ENCODE assay signal across 8 cellular contexts in genomic region chr12:121802843-121803698, GRCh38. TPM values are rescaled to one million over a fixed set of nuclear protein-coding genes. Genes with fewer than 3 reads are reported as not detected.
DNase-seq lines count a peak whose midpoint lies in the region; ATAC-seq and TF ChIP-seq lines count a peak whose summit lies in the region.

No MANE protein-coding gene starts in this region.

- TF ChIP-seq CTCF in GM23338 (conservative IDR thresholded peaks at IDR 0.05; ENCODE audit: low read depth in 2 of 2), result no peak

- H3K4me3 ChIP-seq in GM23338 (peak overlapping the region; percentile 59), MG63 (peak overlapping the region; percentile 55)

- H3K27ac ChIP-seq in GM23338 (ENCODE audit: low read depth), result peak overlapping the region; percentile 99

- H3K9me3 ChIP-seq in MG63, result no peaks in the 10 kb centered on the region

- peak; percentile 75 for TF ChIP-seq POLR2A in Raji (IDR thresholded peaks at IDR 0.05; ENCODE audit: insufficient read depth, low read depth, low read length)

- H3F3A ChIP-seq in GM23338 (replicated peaks; ENCODE audit: low read depth), result peaks cover 13% of the 10 kb centered on the region; the same call in 1 of the 2 replicates

- H3K27me3 Mint-ChIP-seq in GM23338 (ENCODE audit: insufficient read depth, low read depth, poor library complexity), result peaks cover 29% of the 10 kb centered on the region
- H3K27me3 Mint-ChIP-seq in naive thymus-derived CD8-positive, alpha-beta T cell, result no peaks in the 10 kb centered on the region

- H3K36me3 Mint-ChIP-seq in GM23338 (ENCODE audit: low read depth), result peaks cover 48% of the 10 kb centered on the region
- peaks cover 5 to 30% (median 6%) of the 10 kb centered on the region in 3 donors for H3K36me3 Mint-ChIP-seq in naive thymus-derived CD8-positive, alpha-beta T cell

- DNase-seq in DMS79 (lab: John Stamatoyannopoulos, UW), result peak; percentile 94
- peak; percentile 93 for DNase-seq in GM23338 (ENCODE audit: low spot score)
- peak; percentile 90 for DNase-seq in MG63
- DNase-seq in activated effector memory CD4-positive, alpha-beta T cell treated with Interleukin-2 at 50 U/mL for 16 hours, result peak; percentile 83
- DNase-seq in fibroblast of peridontal ligament (ENCODE audit: extremely low read depth), result peak; percentile 96
- peak; percentile 79 to 96 (median 90) for DNase-seq in naive thymus-derived CD8-positive, alpha-beta T cell
- DNase-seq in stimulated activated naive CD4-positive, alpha-beta T cell (lab: John Stamatoyannopoulos, UW), result peak; percentile 85 to 99 (median 88)

- H2AFZ ChIP-seq in GM23338, result no peak overlapping the region

- no peaks in the 10 kb centered on the region for H3K36me3 ChIP-seq in GM23338 (ENCODE audit: insufficient read depth)
- H3K36me3 ChIP-seq in MG63, result peaks cover 32% of the 10 kb centered on the region

- peak; percentile 36 for ATAC-seq in GM23338
- peak; percentile 51 to 55 for ATAC-seq in naive thymus-derived CD8-positive, alpha-beta T cell

- H3K4me1 Mint-ChIP-seq in GM23338, result peaks cover 45% of the 10 kb centered on the region
- H3K4me1 Mint-ChIP-seq in naive thymus-derived CD8-positive, alpha-beta T cell, result peaks cover 34 to 43% (median 37%) of the 10 kb centered on the region in 4 donors

- peaks cover 31% of the 10 kb centered on the region for H3K4me1 ChIP-seq in GM23338 (ENCODE audit: insufficient read depth)

- no peaks in the 10 kb centered on the region for H3K27me3 ChIP-seq in GM23338 (ENCODE audit: insufficient read depth)
- no peaks in the 10 kb centered on the region for H3K27me3 ChIP-seq in MG63

- H3K79me2 ChIP-seq in GM23338 (replicated peaks; ENCODE audit: insufficient read depth), result peaks cover 62% of the 10 kb centered on the region

- H4K20me1 ChIP-seq in GM23338 (replicated peaks; ENCODE audit: insufficient read depth), result peaks cover 9% of the 10 kb centered on the region; the same call in 1 of the 2 replicates

- H3K4me3 Mint-ChIP-seq in GM23338, result peak overlapping the region; percentile 90
- peak overlapping the region; percentile 90 to 100 (median 96) for H3K4me3 Mint-ChIP-seq in naive thymus-derived CD8-positive, alpha-beta T cell

- POLR2A ChIA-PET in naive thymus-derived CD8-positive, alpha-beta T cell (lab: Charles Lee), result interaction anchor here (0.6 to 37.3 kb wide), 17 partner anchors 2 to 423 kb away, joined by 3 to 2517 read pairs (median 7); partner anchors contain the start of genes PSMD9, RHOF, SETD1B and TMEM120B

- peak overlapping the region; percentile 82 for H3K4me2 ChIP-seq in GM23338

- peaks cover 5% of the 10 kb centered on the region; the same call in 1 of the 3 replicates for H3K9me3 Mint-ChIP-seq in GM23338
- H3K9me3 Mint-ChIP-seq in naive thymus-derived CD8-positive, alpha-beta T cell, result peaks cover 0 to 2% (median 0%) of the 10 kb centered on the region in 9 donors

- H3K9me2 ChIP-seq in GM23338 (ENCODE audit: insufficient read depth), result no peaks in the 10 kb centered on the region

- H3K27ac Mint-ChIP-seq in GM23338, result peak overlapping the region; percentile 100
- peak overlapping the region; percentile 99 to 100 (median 99) for H3K27ac Mint-ChIP-seq in naive thymus-derived CD8-positive, alpha-beta T cell

TF ChIP-seq in GM23338, 12 proteins besides CTCF, POLR2A, EP300 and RAD21 (continues in another document):
- TF ChIP-seq ETS1 (IDR thresholded peaks at IDR 0.05) (peak; percentile 50; the same call in 1 of the 2 replicates), ZNF462 (CRISPR knock-in tag; IDR thresholded peaks at IDR 0.05) (no peak)

RNA-seq across cellular contexts. Expression of gene SETD1B, which starts 0.7 kb away (rescaled TPM):
- 8.7 and 8.9 TPM in 2 replicates for total RNA-seq in GM23338 (2014; rRNA removed; shearing (Covaris generic))
- polyA plus RNA-seq in GM23338 (2016; fragmentation: Nextera tagmentation; extraction: Ambion mirVana), result 3.1 and 3.4 TPM in 2 replicates
- 1.0 and 1.1 TPM in 2 replicates for total RNA-seq in MG63 (2014; rRNA removed; shearing (Covaris generic); ENCODE audit: low replicate concordance)
- total RNA-seq in naive thymus-derived CD8-positive, alpha-beta T cell, result 10 to 100 TPM; 92.8 to 93.8 TPM
- 1 to 10 TPM in 2 of 3 donors, under 1 TPM in 1; 0.98 to 3.7 (median 2.8) TPM for polyA plus RNA-seq in naive thymus-derived CD8-positive, alpha-beta T cell

RNA-seq across cellular contexts. Expression of gene RHOF, which starts 9.6 kb away (rescaled TPM):
- total RNA-seq in GM23338 (2014; rRNA removed; shearing (Covaris generic)), result 31.9 and 53.4 TPM in 2 replicates
- 8.7 and 10.5 TPM in 2 replicates for polyA plus RNA-seq in GM23338 (2016; fragmentation: Nextera tagmentation; extraction: Ambion mirVana)
- total RNA-seq in MG63 (2014; rRNA removed; shearing (Covaris generic); ENCODE audit: low replicate concordance), result 0.20 and 6.3 TPM in 2 replicates
- total RNA-seq in naive thymus-derived CD8-positive, alpha-beta T cell, result 100 to 1,000 TPM; 176 to 178 TPM
- polyA plus RNA-seq in naive thymus-derived CD8-positive, alpha-beta T cell, result 100 to 1,000 TPM in 1 of 3 donors, 10 to 100 TPM in 2; 79.9 to 101 (median 80.1) TPM

RNA-seq across cellular contexts. Expression of gene HPD, which starts 55.6 kb away (rescaled TPM):
- not detected in 2 replicates for total RNA-seq in GM23338 (2014; rRNA removed; shearing (Covaris generic))
- 0.21 TPM in 1 of 2 replicates, not detected in the other for polyA plus RNA-seq in GM23338 (2016; fragmentation: Nextera tagmentation; extraction: Ambion mirVana)
- total RNA-seq in MG63 (2014; rRNA removed; shearing (Covaris generic); ENCODE audit: low replicate concordance), result 0.56 and 3.1 TPM in 2 replicates
- total RNA-seq in naive thymus-derived CD8-positive, alpha-beta T cell, result not detected
- not detected for polyA plus RNA-seq in naive thymus-derived CD8-positive, alpha-beta T cell

Comparison
In these comparisons a context has a peak if more than half of its experiments do, and no peak if none do; other contexts are left out.
1. Peak in every context shown above with its lines: DNase-seq, ATAC-seq, H3K4me3 ChIP-seq and H3K27ac ChIP-seq.